ENCODE assay signal across 1 cellular context in the genomic region with DNA sequence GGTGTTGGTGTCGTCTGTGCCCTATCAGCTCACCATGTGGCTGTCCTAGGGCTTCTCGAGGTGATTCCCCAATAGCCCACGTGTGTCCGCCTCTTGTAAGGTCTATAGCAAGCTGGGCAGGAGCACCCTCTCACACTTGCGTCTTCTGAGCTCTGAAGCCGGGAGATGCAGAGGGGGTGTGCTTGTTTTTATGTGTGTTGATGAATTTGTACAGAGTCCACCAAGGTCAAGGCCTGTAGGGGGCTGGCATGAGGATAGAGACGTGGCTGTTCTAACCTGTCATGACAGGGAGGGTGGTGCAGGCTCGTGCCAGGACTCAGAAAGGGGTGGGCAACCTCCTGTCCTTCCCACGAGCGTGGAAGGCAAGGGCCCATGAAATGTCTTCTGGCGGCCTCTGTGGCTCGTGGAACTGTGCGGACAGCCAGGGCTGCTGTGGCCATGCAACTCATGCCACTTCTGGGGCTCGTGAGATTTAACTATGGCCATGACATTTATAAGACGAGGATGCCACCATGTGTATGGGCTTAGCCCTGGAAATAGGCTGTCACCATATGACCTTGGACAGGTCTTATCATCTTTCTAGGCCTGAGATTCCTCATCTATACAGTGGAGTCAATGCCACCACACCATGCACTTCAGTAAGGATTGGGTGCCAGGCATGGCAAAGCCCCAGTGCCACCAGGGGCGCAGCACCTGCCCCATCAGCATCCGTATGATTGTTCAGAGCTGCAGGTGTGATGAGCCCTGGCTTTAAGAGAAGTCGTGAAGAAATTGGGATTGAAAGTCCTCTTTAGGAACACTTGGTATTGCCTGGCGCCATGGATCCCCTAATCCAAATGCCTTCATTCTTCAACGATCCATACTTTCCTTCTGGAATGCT.
TF ChIP-seq lines count a peak whose summit lies in the region.

No MANE protein-coding gene starts in this region.

TF ChIP-seq in H1, 55 proteins besides CTCF, POLR2A, EP300 and RAD21 (continued from another document):
- TF ChIP-seq, protein P1, sequence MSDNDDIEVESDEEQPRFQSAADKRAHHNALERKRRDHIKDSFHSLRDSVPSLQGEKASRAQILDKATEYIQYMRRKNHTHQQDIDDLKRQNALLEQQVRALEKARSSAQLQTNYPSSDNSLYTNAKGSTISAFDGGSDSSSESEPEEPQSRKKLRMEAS (IDR thresholded peaks at IDR 0.05), result no peak
- TF ChIP-seq BRCA1 (IDR thresholded peaks at IDR 0.05; ENCODE audit: low read depth, low read length), result no peak
- TF ChIP-seq FOSL1 (IDR thresholded peaks at IDR 0.05; ENCODE audit: insufficient read depth, low read depth, low read length), result no peak
- TF ChIP-seq, protein P2, sequence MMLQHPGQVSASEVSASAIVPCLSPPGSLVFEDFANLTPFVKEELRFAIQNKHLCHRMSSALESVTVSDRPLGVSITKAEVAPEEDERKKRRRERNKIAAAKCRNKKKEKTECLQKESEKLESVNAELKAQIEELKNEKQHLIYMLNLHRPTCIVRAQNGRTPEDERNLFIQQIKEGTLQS (IDR thresholded peaks at IDR 0.05; ENCODE audit: insufficient read depth, low read depth, low read length), result no peak
- TF ChIP-seq ASH2L (IDR thresholded peaks at IDR 0.05; ENCODE audit: low read length), result no peak
TF ChIP-seq in H1: peak in this region for 0.
